Comparison of ENCODE assay signal across 7 cellular contexts in genomic region chr1:89434058-89434780, GRCh38.
A peak's percentile ranks its signal among the peaks of the same experiment; 100 is the strongest.
DNase-seq lines count a peak whose midpoint lies in the region; ATAC-seq, FAIRE-seq and TF ChIP-seq lines count a peak whose summit lies in the region.
"Not testable (repeated sequence)": the region's sequence is repeated elsewhere in the genome, so short reads cannot be mapped to it uniquely, and the experiment has no call there.

No MANE protein-coding gene starts in this region.

- H2BK120ac ChIP-seq in H1 (replicated peaks; ENCODE audit: low read depth, low read length) = not testable (repeated sequence)

- H3K27ac ChIP-seq in H1 (ENCODE audit: low read depth, low read length) = not testable (repeated sequence)

- TF ChIP-seq EP300 in H1 (IDR thresholded peaks at IDR 0.05; ENCODE audit: borderline replicate concordance in 1 of 2, low read depth in 2 of 2, low read length in 2 of 2) = not testable (repeated sequence)

- H2BK12ac ChIP-seq in H1 (ENCODE audit: low read depth, low read length) = not testable (repeated sequence)

- peak; percentile 55 for FAIRE-seq in H1 (lab: Jason Lieb, UNC)

- not testable (repeated sequence) for H3K9me3 ChIP-seq in H1 (ENCODE audit: insufficient read depth in 2 of 2, low read depth in 1 of 2, low read length in 1 of 2)

- TF ChIP-seq POLR2A in H1 (IDR thresholded peaks at IDR 0.05; ENCODE audit: control extremely low read depth in 1 of 2, low read depth in 2 of 2, low read length in 2 of 2) = not testable (repeated sequence)

- H3K27me3 Mint-ChIP-seq in activated CD8-positive, alpha-beta memory T cell treated with anti-CD3 and anti-CD28 coated beads, Interleukin-2, amount 10 ng/mL, durations not matched to agents 7 days and 5 days; activated naive CD4-positive, alpha-beta T cell treated with anti-CD3 and anti-CD28 coated beads for 36 hours (ENCODE audit: low read depth); stimulated activated naive CD8-positive, alpha-beta T cell treated with anti-CD3 and anti-CD28 coated beads, Interleukin-15, amount 100 ng/mL, for 72 hours: not testable (repeated sequence)

- not testable (repeated sequence) for H3K56ac ChIP-seq in H1 (replicated peaks; ENCODE audit: insufficient read length, low read depth, low read length)

- peak; percentile 95 for ATAC-seq in activated CD4-positive, CD25-positive, alpha-beta regulatory T cell treated with anti-CD3 and anti-CD28 coated beads, Interleukin-2, amount 50 U/mL, for 24 hours
- peak; percentile 76 for ATAC-seq in activated CD8-positive, alpha-beta memory T cell treated with anti-CD3 and anti-CD28 coated beads, Interleukin-2, amount 10 ng/mL, durations not matched to agents 7 days and 5 days
- ATAC-seq in stimulated activated naive CD8-positive, alpha-beta T cell treated with anti-CD3 and anti-CD28 coated beads, Interleukin-15, amount 100 ng/mL, for 72 hours = peak; percentile 99

- not testable (repeated sequence) for H3K4me1 ChIP-seq in H1 (replicated peaks in 1 of 4; ENCODE audit: control insufficient read depth in 3 of 4, insufficient read depth in 4 of 4, low read length in 3 of 4)

- not testable (repeated sequence) for H3K79me1 ChIP-seq in H1 (ENCODE audit: low read depth, low read length)

- H4K20me1 ChIP-seq in H1 (replicated peaks in 1 of 2; ENCODE audit: control insufficient read depth in 1 of 2, insufficient read depth in 2 of 2, low read length in 2 of 2) = not testable (repeated sequence)

- H3K27me3 ChIP-seq in H1 (replicated peaks in 1 of 4; ENCODE audit: control insufficient read depth in 3 of 4, extremely low read depth in 1 of 4, insufficient read depth in 3 of 4, low read length in 3 of 4) = not testable (repeated sequence)

- not testable (repeated sequence) for H4K91ac ChIP-seq in H1 (replicated peaks; ENCODE audit: insufficient read length, low read length)

- peak; percentile 1 for DNase-seq in NCI-H82 (lab: John Stamatoyannopoulos, UW)
- not testable (repeated sequence) for DNase-seq in activated CD8-positive, alpha-beta memory T cell treated with anti-CD3 and anti-CD28 coated beads, Interleukin-2, amount 10 ng/mL, durations not matched to agents 7 days and 5 days; H1 (ENCODE audit: low read depth in 1 of 2, low spot score in 2 of 2)
- peak; percentile 14 for DNase-seq in activated naive CD4-positive, alpha-beta T cell treated with anti-CD3 and anti-CD28 coated beads for 36 hours
- DNase-seq in stimulated activated CD4-positive, alpha-beta T cell treated with anti-CD3 and anti-CD28 coated beads, Interleukin-1b, Interleukin-23, amount 100 ng/mL, for 48 hours = peak; percentile 24
- peak in 1 of 2 donors; percentile 48 for DNase-seq in stimulated activated naive CD8-positive, alpha-beta T cell treated with anti-CD3 and anti-CD28 coated beads, Interleukin-15, amount 100 ng/mL, for 72 hours

- peaks cover 16% of the 10 kb centered on the region for H3K36me3 Mint-ChIP-seq in activated CD8-positive, alpha-beta memory T cell treated with anti-CD3 and anti-CD28 coated beads, Interleukin-2, amount 10 ng/mL, durations not matched to agents 7 days and 5 days
- not testable (repeated sequence) for H3K36me3 Mint-ChIP-seq in activated naive CD4-positive, alpha-beta T cell treated with anti-CD3 and anti-CD28 coated beads for 36 hours (ENCODE audit: low read depth)

- H3K23ac ChIP-seq in H1 (ENCODE audit: insufficient read length) = not testable (repeated sequence)

- not testable (repeated sequence) for H2AFZ ChIP-seq in H1 (ENCODE audit: low read length)

- H3K27ac Mint-ChIP-seq in activated CD8-positive, alpha-beta memory T cell treated with anti-CD3 and anti-CD28 coated beads, Interleukin-2, amount 10 ng/mL, durations not matched to agents 7 days and 5 days; activated naive CD4-positive, alpha-beta T cell treated with anti-CD3 and anti-CD28 coated beads for 36 hours; stimulated activated naive CD8-positive, alpha-beta T cell treated with anti-CD3 and anti-CD28 coated beads, Interleukin-15, amount 100 ng/mL, for 72 hours: not testable (repeated sequence)

- not testable (repeated sequence) for H3K79me2 ChIP-seq in H1 (ENCODE audit: control insufficient read depth in 1 of 2, insufficient read depth in 2 of 2, low read length in 2 of 2)

- CTCF ChIA-PET in activated CD8-positive, alpha-beta memory T cell treated with anti-CD3 and anti-CD28 coated beads, Interleukin-2, amount 10 ng/mL, durations not matched to agents 7 days and 5 days (lab: Charles Lee) = interaction anchor here (0.7 to 1.4 kb wide), 2 partner anchors 28 to 350 kb away, joined by 3 read pairs; no protein-coding TSS in a partner anchor
- CTCF ChIA-PET in activated naive CD4-positive, alpha-beta T cell treated with anti-CD3 and anti-CD28 coated beads for 36 hours (lab: Charles Lee) = interaction anchor here (0.6 to 1.1 kb wide), 3 partner anchors 19 to 576 kb away, joined by 3 read pairs; no protein-coding TSS in a partner anchor
- CTCF ChIA-PET in H1 (lab: Charles Lee; ENCODE audit: partially characterized antibody) = interaction anchor here (0.6 to 1.5 kb wide), 6 partner anchors 11 to 419 kb away, joined by 3 to 8 read pairs (median 3); no protein-coding TSS in a partner anchor

- 87% methylated on average over 9 of the region's 9 CpGs; no CpG with 5 or more reads in 1 of the 2 experiments for WGBS in H1 (ENCODE audit: extremely low coverage in 1 of 2, insufficient coverage in 1 of 2, insufficient read length in 1 of 2, insufficient replicate concordance in 2 of 2, low coverage in 1 of 2, low lambda C conversion rate in 2 of 2, missing lambda C conversion rate in 1 of 2), 2 experiments

- H2AK5ac ChIP-seq in H1 (ENCODE audit: low read depth, low read length) = not testable (repeated sequence)

- H3K4me3 Mint-ChIP-seq in activated CD8-positive, alpha-beta memory T cell treated with anti-CD3 and anti-CD28 coated beads, Interleukin-2, amount 10 ng/mL, durations not matched to agents 7 days and 5 days; activated naive CD4-positive, alpha-beta T cell treated with anti-CD3 and anti-CD28 coated beads for 36 hours; stimulated activated naive CD8-positive, alpha-beta T cell treated with anti-CD3 and anti-CD28 coated beads, Interleukin-15, amount 100 ng/mL, for 72 hours: not testable (repeated sequence)

- intact Hi-C loops in activated naive CD4-positive, alpha-beta T cell treated with anti-CD3 and anti-CD28 coated beads for 36 hours (cut with micrococcal nuclease) = loop anchor here (1.0 to 5.0 kb wide), 2 partner anchors 17 to 52 kb away; no protein-coding TSS in a partner anchor

- TF ChIP-seq RAD21 in H1 (IDR thresholded peaks at IDR 0.05 in 1 of 2, conservative IDR thresholded peaks at IDR 0.05 in 1 of 2; ENCODE audit: low read depth in 2 of 2, low read length in 2 of 2) = not testable (repeated sequence)

- not testable (repeated sequence) for H3K36me3 ChIP-seq in H1 (ENCODE audit: control insufficient read depth in 2 of 4, insufficient read depth in 4 of 4, low read length in 3 of 4)

- not testable (repeated sequence) for H3K9ac ChIP-seq in H1 (replicated peaks in 1 of 4; ENCODE audit: extremely low read depth in 1 of 4, low read depth in 3 of 4, low read length in 3 of 4)

- not testable (repeated sequence) for H3K23me2 ChIP-seq in H1 (ENCODE audit: low read depth, low read length)

- POLR2A ChIA-PET in H1 (lab: Charles Lee; ENCODE audit: partially characterized antibody) = interaction anchor here (0.7 kb wide), 1 partner anchor 28 kb away, joined by 3 read pairs; no protein-coding TSS in a partner anchor

- not testable (repeated sequence) for H3K14ac ChIP-seq in H1 (ENCODE audit: insufficient read length)

- not testable (repeated sequence) for H3K18ac ChIP-seq in H1 (ENCODE audit: extremely low read depth, low read length)

- not testable (repeated sequence) for H3K9me3 Mint-ChIP-seq in activated CD8-positive, alpha-beta memory T cell treated with anti-CD3 and anti-CD28 coated beads, Interleukin-2, amount 10 ng/mL, durations not matched to agents 7 days and 5 days (ENCODE audit: low read depth); stimulated activated naive CD8-positive, alpha-beta T cell treated with anti-CD3 and anti-CD28 coated beads, Interleukin-15, amount 100 ng/mL, for 72 hours
- H3K9me3 Mint-ChIP-seq in activated naive CD4-positive, alpha-beta T cell treated with anti-CD3 and anti-CD28 coated beads for 36 hours = peaks cover 15% of the 10 kb centered on the region

- H2BK20ac ChIP-seq in H1 (ENCODE audit: low read length) = not testable (repeated sequence)

- H2BK5ac ChIP-seq in H1 (ENCODE audit: low read depth, low read length) = not testable (repeated sequence)

- H3K4me1 Mint-ChIP-seq in activated CD8-positive, alpha-beta memory T cell treated with anti-CD3 and anti-CD28 coated beads, Interleukin-2, amount 10 ng/mL, durations not matched to agents 7 days and 5 days; activated naive CD4-positive, alpha-beta T cell treated with anti-CD3 and anti-CD28 coated beads for 36 hours (ENCODE audit: low read depth); stimulated activated naive CD8-positive, alpha-beta T cell treated with anti-CD3 and anti-CD28 coated beads, Interleukin-15, amount 100 ng/mL, for 72 hours: not testable (repeated sequence)

- not testable (repeated sequence) for H4K5ac ChIP-seq in H1 (ENCODE audit: insufficient read length, low read depth, low read length)

- H3K4ac ChIP-seq in H1 (replicated peaks; ENCODE audit: insufficient read length, low read depth, low read length) = not testable (repeated sequence)

- not testable (repeated sequence) for H4K8ac ChIP-seq in H1 (ENCODE audit: extremely low read depth, insufficient read depth, low read length)

- H3K4me2 ChIP-seq in H1 (ENCODE audit: insufficient read depth in 1 of 2, low read depth in 2 of 2, low read length in 2 of 2) = not testable (repeated sequence)

- not testable (repeated sequence) for H2BK15ac ChIP-seq in H1 (ENCODE audit: low read length)

- TF ChIP-seq CTCF in H1 (IDR thresholded peaks at IDR 0.05; ENCODE audit: control extremely low read depth in 1 of 3, insufficient read depth in 1 of 3, low read depth in 1 of 3, low read length in 3 of 3) = peak in 1 of 3 experiments; percentile 30; a peak in 1 of 4 replicates

- not testable (repeated sequence) for H3K4me3 ChIP-seq in H1 (ENCODE audit: extremely low read depth in 1 of 4, insufficient read depth in 2 of 4, low read depth in 3 of 4, low read length in 4 of 4)
